ENCODE assay signal across 25 cellular contexts in genomic region chr2:128660836-128661235, GRCh38.
"Had no signal": no experiment of that assay in that cellular context is flagged by ENCODE, and none has a peak within 500 bp of the region (broad histone marks: within the 10 kb centered on the region; RNA-seq: fewer than 3 reads in every experiment).

No MANE protein-coding gene starts in this region.

- H3K4me2 ChIP-seq: hepatocyte had no signal

- H3K27me3 ChIP-seq: breast epithelium, foreskin keratinocyte, hepatocyte, testis, transverse colon, uterus had no signal

- H3K4me1 ChIP-seq: breast epithelium, esophagus muscularis mucosa, foreskin keratinocyte, parathyroid adenoma, psoas muscle, testis, transverse colon, uterus had no signal

- DNase-seq: activated B cell treated with CpG ODN at 0.5 μM for 24 hours; activated naive CD8-positive, alpha-beta T cell treated with anti-CD3 and anti-CD28 coated beads, Interleukin-2, amount 50 U/mL, for 24 hours; activated T-cell treated with anti-CD3 and anti-CD28 coated beads, Interleukin-2, amount 50 U/mL, for 4 hours; amygdala; foreskin keratinocyte; immature natural killer cell; mesendoderm; naive B cell; nephron progenitor cell; nucleus accumbens; psoas muscle; stimulated activated naive CD4-positive, alpha-beta T cell treated with Interleukin-2 at 50 U/mL for 16 hours; T-cell; testis; transverse colon; uterus had no signal

- ATAC-seq: activated naive CD8-positive, alpha-beta T cell treated with anti-CD3 and anti-CD28 coated beads, Interleukin-2, amount 50 U/mL, for 24 hours; activated T-cell treated with anti-CD3 and anti-CD28 coated beads, Interleukin-2, amount 50 U/mL, for 4 hours; activated T-helper 17 cell treated with anti-CD3 and anti-CD28 coated beads, Interleukin-2, amount 50 U/mL, for 72 hours; foreskin keratinocyte; psoas muscle; T-cell had no signal

- H3K36me3 ChIP-seq: breast epithelium, esophagus muscularis mucosa, transverse colon, uterus had no signal

- H3K9me3 Mint-ChIP-seq: activated naive CD4-positive, alpha-beta T cell treated with anti-CD3 and anti-CD28 coated beads, Interleukin-2, amount 50 U/mL, for 24 hours; activated naive CD8-positive, alpha-beta T cell treated with anti-CD3 and anti-CD28 coated beads, Interleukin-2, amount 50 U/mL, for 24 hours; activated T-cell treated with anti-CD3 and anti-CD28 coated beads, Interleukin-2, amount 50 U/mL, for 4 hours; activated T-helper 17 cell treated with anti-CD3 and anti-CD28 coated beads, Interleukin-2, amount 50 U/mL, for 72 hours; central memory CD8-positive, alpha-beta T cell; T-cell had no signal

- H2AFZ ChIP-seq: hepatocyte, parathyroid adenoma had no signal

- H3K4me3 ChIP-seq: breast epithelium, esophagus muscularis mucosa, hepatocyte, lung, psoas muscle, testis, transverse colon, uterus had no signal

- H3K9me3 ChIP-seq: psoas muscle, testis, transverse colon, uterus had no signal

- H3K27ac ChIP-seq: breast epithelium, esophagus muscularis mucosa, foreskin keratinocyte, hepatocyte, parathyroid adenoma, psoas muscle, testis, transverse colon, uterus had no signal

- H3K36me3 Mint-ChIP-seq: activated naive CD4-positive, alpha-beta T cell treated with anti-CD3 and anti-CD28 coated beads, Interleukin-2, amount 50 U/mL, for 24 hours; immature natural killer cell; T-cell had no signal

- H3K4me3 Mint-ChIP-seq: activated B cell treated with CpG ODN at 0.5 μM for 24 hours; activated naive CD4-positive, alpha-beta T cell treated with anti-CD3 and anti-CD28 coated beads, Interleukin-2, amount 50 U/mL, for 24 hours; activated naive CD8-positive, alpha-beta T cell treated with anti-CD3 and anti-CD28 coated beads, Interleukin-2, amount 50 U/mL, for 24 hours; activated T-cell treated with anti-CD3 and anti-CD28 coated beads, Interleukin-2, amount 50 U/mL, for 4 hours; activated T-helper 17 cell treated with anti-CD3 and anti-CD28 coated beads, Interleukin-2, amount 50 U/mL, for 72 hours; central memory CD8-positive, alpha-beta T cell; dendritic cell treated with granulocyte-macrophage colony-stimulating factor and Interleukin-4, amounts not matched to agents 40 ng/mL and 50 ng/mL, for 4 days; immature natural killer cell; naive B cell; nephron progenitor cell; T-cell had no signal

- H3K79me2 ChIP-seq: hepatocyte, parathyroid adenoma had no signal

- H3K27ac Mint-ChIP-seq: activated B cell treated with CpG ODN at 0.5 μM for 24 hours; activated naive CD4-positive, alpha-beta T cell treated with anti-CD3 and anti-CD28 coated beads, Interleukin-2, amount 50 U/mL, for 24 hours; activated naive CD8-positive, alpha-beta T cell treated with anti-CD3 and anti-CD28 coated beads, Interleukin-2, amount 50 U/mL, for 24 hours; activated T-helper 17 cell treated with anti-CD3 and anti-CD28 coated beads, Interleukin-2, amount 50 U/mL, for 72 hours; dendritic cell treated with granulocyte-macrophage colony-stimulating factor and Interleukin-4, amounts not matched to agents 40 ng/mL and 50 ng/mL, for 4 days; immature natural killer cell; T-cell had no signal

- H3K9ac ChIP-seq: parathyroid adenoma had no signal

- H3K4me1 Mint-ChIP-seq: activated naive CD4-positive, alpha-beta T cell treated with anti-CD3 and anti-CD28 coated beads, Interleukin-2, amount 50 U/mL, for 24 hours; activated naive CD8-positive, alpha-beta T cell treated with anti-CD3 and anti-CD28 coated beads, Interleukin-2, amount 50 U/mL, for 24 hours; activated T-helper 17 cell treated with anti-CD3 and anti-CD28 coated beads, Interleukin-2, amount 50 U/mL, for 72 hours; central memory CD8-positive, alpha-beta T cell; immature natural killer cell; T-cell had no signal
